Comparison of ENCODE assay signal across 8 cellular contexts in genomic region chr22:23762866-23763578, GRCh38. TPM values are rescaled to one million over a fixed set of nuclear protein-coding genes. Genes with fewer than 3 reads are reported as not detected.
DNase-seq lines count a peak whose midpoint lies in the region; ATAC-seq, FAIRE-seq and TF ChIP-seq lines count a peak whose summit lies in the region.

Gene C22orf15, plus strand, starts transcription at chr22:23762990. Its CDS starts 317 bp downstream, at chr22:23763307.

- H2AFZ ChIP-seq in H1 (ENCODE audit: low read length) = no peak within 1 kb of the TSS

- peak within 1 kb of the TSS; percentile 54 to 66 for H3K4me2 ChIP-seq in H1 (ENCODE audit: insufficient read depth in 1 of 2, low read depth in 2 of 2, low read length in 2 of 2)

- H2BK15ac ChIP-seq in H1 (ENCODE audit: low read length) = peak within 1 kb of the TSS; percentile 72; the same call in 1 of the 2 replicates

- no peak for TF ChIP-seq EP300 in H1 (IDR thresholded peaks at IDR 0.05; ENCODE audit: borderline replicate concordance in 1 of 2, low read depth in 2 of 2, low read length in 2 of 2)
- no peak for TF ChIP-seq EP300 in sigmoid colon (IDR thresholded peaks at IDR 0.05)

- peak within 1 kb of the TSS; percentile 90 for H4K91ac ChIP-seq in H1 (replicated peaks; ENCODE audit: insufficient read length, low read length)

- H4K8ac ChIP-seq in H1 (ENCODE audit: extremely low read depth, insufficient read depth, low read length) = no peak within 1 kb of the TSS

- peaks cover 0 to 14% of the 10 kb centered on the region in 2 experiments for H4K20me1 ChIP-seq in H1 (replicated peaks in 1 of 2; ENCODE audit: control insufficient read depth in 1 of 2, insufficient read depth in 2 of 2, low read length in 2 of 2)

- no peak within 1 kb of the TSS for H3K9ac ChIP-seq in H1 (replicated peaks in 1 of 4; ENCODE audit: extremely low read depth in 1 of 4, low read depth in 3 of 4, low read length in 3 of 4)

- H2BK5ac ChIP-seq in H1 (ENCODE audit: low read depth, low read length) = peak within 1 kb of the TSS; percentile 71; the same call in 1 of the 2 replicates

- H2BK120ac ChIP-seq in H1 (replicated peaks; ENCODE audit: low read depth, low read length) = peak within 1 kb of the TSS; percentile 94

- peak within 1 kb of the TSS; percentile 72 for H3K4ac ChIP-seq in H1 (replicated peaks; ENCODE audit: insufficient read length, low read depth, low read length)

- H3K4me3 ChIP-seq in GM12875 (ENCODE audit: low read depth, low read length) (peak within 1 kb of the TSS; percentile 38), H1 (ENCODE audit: extremely low read depth in 1 of 4, insufficient read depth in 2 of 4, low read depth in 3 of 4, low read length in 4 of 4) (peak within 1 kb of the TSS in 2 of 4 experiments; percentile 11 to 48; a peak in 3 of 8 replicates), sigmoid colon (peak within 1 kb of the TSS in 3 of 4 donors; percentile 3 to 37 (median 27))

- no peaks in the 10 kb centered on the region for H3K79me2 ChIP-seq in H1 (ENCODE audit: control insufficient read depth in 1 of 2, insufficient read depth in 2 of 2, low read length in 2 of 2)

- H3K4me1 ChIP-seq in H1 (replicated peaks in 1 of 4; ENCODE audit: control insufficient read depth in 3 of 4, insufficient read depth in 4 of 4, low read length in 3 of 4) = peaks cover 0 to 26% (median 18%) of the 10 kb centered on the region in 4 experiments; a peak in 6 of 7 replicates
- peaks cover 0 to 46% (median 36%) of the 10 kb centered on the region in 4 donors for H3K4me1 ChIP-seq in sigmoid colon

- WGBS in H1 (ENCODE audit: extremely low coverage in 1 of 2, insufficient coverage in 1 of 2, insufficient read length in 1 of 2, insufficient replicate concordance in 2 of 2, low coverage in 1 of 2, low lambda C conversion rate in 2 of 2, missing lambda C conversion rate in 1 of 2), 2 experiments = 50% methylated on average over 17 of the region's 23 CpGs; no CpG with 5 or more reads in 1 of the 2 experiments
- WGBS in sigmoid colon, 2 donors = 36 to 69% methylated on average over 23 of the region's 23 CpGs

- TF ChIP-seq RAD21 in H1 (IDR thresholded peaks at IDR 0.05 in 1 of 2, conservative IDR thresholded peaks at IDR 0.05 in 1 of 2; ENCODE audit: low read depth in 2 of 2, low read length in 2 of 2) = no peak

- H3K9me3 ChIP-seq in H1 (ENCODE audit: insufficient read depth in 2 of 2, low read depth in 1 of 2, low read length in 1 of 2) = no peaks in the 10 kb centered on the region
- H3K9me3 ChIP-seq in sigmoid colon = no peaks in the 10 kb centered on the region

- DNase-seq in H1 (ENCODE audit: low read depth in 1 of 2, low spot score in 2 of 2) = peak in 1 of 2 experiments; percentile 71
- DNase-seq in sigmoid colon = no peak
- no peak for DNase-seq in cerebellar cortex (ENCODE audit: low spot score)

- H3K23ac ChIP-seq in H1 (ENCODE audit: insufficient read length) = no peak within 1 kb of the TSS

- H4K5ac ChIP-seq in H1 (ENCODE audit: insufficient read length, low read depth, low read length) = peak within 1 kb of the TSS; percentile 62

- H3K27me3 ChIP-seq in H1 (replicated peaks in 1 of 4; ENCODE audit: control insufficient read depth in 3 of 4, extremely low read depth in 1 of 4, insufficient read depth in 3 of 4, low read length in 3 of 4) (peaks cover 0 to 3% (median 1%) of the 10 kb centered on the region in 4 experiments; a peak in 3 of 7 replicates), sigmoid colon (no peaks in the 10 kb centered on the region)

- intact Hi-C loops in sigmoid colon (cut with DNase I) = no loop called here

- H3K27ac ChIP-seq in H1 (ENCODE audit: low read depth, low read length) (no peak within 1 kb of the TSS), sigmoid colon (peak within 1 kb of the TSS in 1 of 4 donors; percentile 29)

- no peak for TF ChIP-seq CTCF in GM12875 (IDR thresholded peaks at IDR 0.05; ENCODE audit: borderline replicate concordance, insufficient read depth, low read depth, low read length)
- TF ChIP-seq CTCF in H1 (IDR thresholded peaks at IDR 0.05; ENCODE audit: control extremely low read depth in 1 of 3, insufficient read depth in 1 of 3, low read depth in 1 of 3, low read length in 3 of 3) = no peak
- no peak for TF ChIP-seq CTCF in sigmoid colon (IDR thresholded peaks at IDR 0.05)

- no peak within 1 kb of the TSS for H3K14ac ChIP-seq in H1 (ENCODE audit: insufficient read length)

- FAIRE-seq in H1 (lab: Jason Lieb, UNC) = peak; percentile 52

- 0 out of 2 replicates have a peak within 1 kb of the TSS, but pooled peaks have one; percentile 55 for H2BK20ac ChIP-seq in H1 (ENCODE audit: low read length)

- ATAC-seq in GM21528 (IDR thresholded peaks at IDR 0.05; ENCODE audit: low FRiP score, unreplicated experiment) (no peak), GM21381 (IDR thresholded peaks at IDR 0.05; ENCODE audit: unreplicated experiment) (no peak), GM21390 (IDR thresholded peaks at IDR 0.05; ENCODE audit: unreplicated experiment) (no peak)

- CTCF ChIA-PET in H1 (lab: Charles Lee; ENCODE audit: partially characterized antibody) = interaction anchor here (1.1 to 1.6 kb wide), 5 partner anchors 9 to 378 kb away, joined by 3 to 5 read pairs (median 3); no protein-coding TSS in a partner anchor

- H2BK12ac ChIP-seq in H1 (ENCODE audit: low read depth, low read length) = peak within 1 kb of the TSS; percentile 75

- no peaks in the 10 kb centered on the region for H3K79me1 ChIP-seq in H1 (ENCODE audit: low read depth, low read length)

- POLR2A ChIA-PET in H1 (lab: Charles Lee; ENCODE audit: partially characterized antibody) = interaction anchor here (0.7 to 1.9 kb wide), 7 partner anchors 9 to 87 kb away, joined by 3 to 5 read pairs (median 3); partner anchors contain the start of genes VPREB3 and ZNF70

- no peaks in the 10 kb centered on the region for H3K36me3 ChIP-seq in H1 (ENCODE audit: control insufficient read depth in 2 of 4, insufficient read depth in 4 of 4, low read length in 3 of 4)
- H3K36me3 ChIP-seq in sigmoid colon = no peaks in the 10 kb centered on the region

- peak within 1 kb of the TSS; percentile 89; the same call in 1 of the 2 replicates for H3K18ac ChIP-seq in H1 (ENCODE audit: extremely low read depth, low read length)

- no peak for TF ChIP-seq POLR2A in H1 (IDR thresholded peaks at IDR 0.05; ENCODE audit: control extremely low read depth in 1 of 2, low read depth in 2 of 2, low read length in 2 of 2)
- no peak for TF ChIP-seq POLR2A in sigmoid colon (IDR thresholded peaks at IDR 0.05)

- H3K56ac ChIP-seq in H1 (replicated peaks; ENCODE audit: insufficient read length, low read depth, low read length) = no peak within 1 kb of the TSS

- H3K23me2 ChIP-seq in H1 (ENCODE audit: low read depth, low read length) = peaks cover 9% of the 10 kb centered on the region

- H2AK5ac ChIP-seq in H1 (ENCODE audit: low read depth, low read length) = 0 out of 2 replicates have a peak within 1 kb of the TSS, but pooled peaks have one; percentile 82

TF ChIP-seq in PFSK-1, 5 proteins besides CTCF, POLR2A, EP300 and RAD21:
- TF ChIP-seq POLR2AphosphoS5 (IDR thresholded peaks at IDR 0.05; ENCODE audit: low read depth, low read length) = peak; percentile 44; the same call in 1 of the 2 replicates
- TF ChIP-seq FOXP2 (optimal IDR thresholded peaks at IDR 0.05; ENCODE audit: borderline replicate concordance, extremely low read depth, extremely low read length, insufficient read depth) = no peak

TF ChIP-seq in H1, 55 proteins besides CTCF, POLR2A, EP300 and RAD21 (continues in another document):
- no peak for TF ChIP-seq HDAC6 (IDR thresholded peaks at IDR 0.05; ENCODE audit: low read depth, low read length)
- no peak for TF ChIP-seq POLR2AphosphoS5 (IDR thresholded peaks at IDR 0.05; ENCODE audit: low read depth, low read length)
- no peak for TF ChIP-seq BACH1 (IDR thresholded peaks at IDR 0.05; ENCODE audit: low read length)
- TF ChIP-seq GTF2F1 (IDR thresholded peaks at IDR 0.05; ENCODE audit: borderline replicate concordance, low read depth, low read length) = no peak
- TF ChIP-seq CTBP2 (IDR thresholded peaks at IDR 0.05; ENCODE audit: borderline replicate concordance, insufficient read depth, insufficient read length, low read length) = no peak
- no peak for TF ChIP-seq BRCA1 (IDR thresholded peaks at IDR 0.05; ENCODE audit: low read depth, low read length)
- no peak for TF ChIP-seq JUN (IDR thresholded peaks at IDR 0.05; ENCODE audit: low read depth, low read length)
- TF ChIP-seq RNF2 (IDR thresholded peaks at IDR 0.05; ENCODE audit: borderline replicate concordance, low read depth, low read length, missing control alignments, poor library complexity, severe bottlenecking) = no peak
- no peak for TF ChIP-seq USF2 (IDR thresholded peaks at IDR 0.05; ENCODE audit: low read length)
- TF ChIP-seq KDM4A (IDR thresholded peaks at IDR 0.05; ENCODE audit: low read depth, low read length, severe bottlenecking) = no peak
- TF ChIP-seq NANOG (IDR thresholded peaks at IDR 0.05; ENCODE audit: insufficient read depth, low read depth, low read length, poor library complexity, severe bottlenecking) = no peak
- no peak for TF ChIP-seq YY1 (IDR thresholded peaks at IDR 0.05; ENCODE audit: low read depth, low read length)
- no peak for TF ChIP-seq KDM1A (IDR thresholded peaks at IDR 0.05; ENCODE audit: borderline replicate concordance, low read length)
- no peak for TF ChIP-seq CEBPB (IDR thresholded peaks at IDR 0.05; ENCODE audit: low read depth, low read length)
- TF ChIP-seq TAF7 (optimal IDR thresholded peaks at IDR 0.05; ENCODE audit: borderline replicate concordance, low read depth, low read length) = no peak
- no peak for TF ChIP-seq ASH2L (IDR thresholded peaks at IDR 0.05; ENCODE audit: low read length)

RNA-seq across cellular contexts. Expression of gene C22orf15, which starts in this region (rescaled TPM):
- polyA plus RNA-seq in PFSK-1 (2012; ENCODE audit: insufficient read length, low read depth) = 0.56 TPM
- 2.3 and 4.9 TPM in 2 replicates for total RNA-seq in H1 (2021; fragmentation: NEBNext Ultra II Directional; extraction: Animal tissue kit (Norgen Biotek cat#: 25700))
- polyA plus RNA-seq in H1 (2011; rRNA removed) (4.2 and 6.9 TPM in 2 replicates), sigmoid colon (under 1 TPM in 1 of 3 donors, not detected in 2; 0.45 TPM)
- 7.1 TPM for polyA plus RNA-seq in H1 (2011; cell fraction: cytosol; rRNA removed)
- 19.9 TPM for polyA plus RNA-seq in H1 (2011; cell fraction: nucleus; rRNA removed)
- polyA plus RNA-seq in H1 (2012, experiment 1 of 2) = 3.1 to 5.6 TPM (median 4.3 TPM) in 4 replicates
- 4.1 TPM for polyA plus RNA-seq in H1 (2012, experiment 2 of 2)
- 2.6 TPM for polyA plus RNA-seq in H1 (2013, experiment 1 of 2)
- polyA plus RNA-seq in H1 (2013, experiment 2 of 2) = 3.1 TPM
- polyA minus RNA-seq in H1 (2011; rRNA and poly(A)+ RNA removed) = 1.3 and 2.0 TPM in 2 replicates
- not detected for polyA minus RNA-seq in H1 (2011; cell fraction: cytosol; rRNA and poly(A)+ RNA removed)
- 2.2 TPM for polyA minus RNA-seq in H1 (2011; cell fraction: nucleus; rRNA and poly(A)+ RNA removed)
- under 1 TPM in 1 of 4 donors, not detected in 3; 0.36 TPM for total RNA-seq in sigmoid colon
